In genomic region chr6:1871936-1872335, GRCh38 we compare ENCODE assay signal across 15 cellular contexts.
DNase-seq lines count a peak whose midpoint lies in the region; ATAC-seq, FAIRE-seq and TF ChIP-seq lines count a peak whose summit lies in the region.
"Had no signal": no experiment of that assay in that cellular context is flagged by ENCODE, and none has a peak within 500 bp of the region (broad histone marks: within the 10 kb centered on the region; RNA-seq: fewer than 3 reads in every experiment).

No MANE protein-coding gene starts in this region.

- ATAC-seq in GM21515 (IDR thresholded peaks at IDR 0.05; ENCODE audit: unreplicated experiment) = no peak
- ATAC-seq: CD8-positive, alpha-beta T cell; stimulated activated naive CD8-positive, alpha-beta T cell treated with anti-CD3 and anti-CD28 coated beads, Interleukin-15, Interleukin-2, amounts not matched to agents 100 U/mL and 50 U/mL, for 24 hours had no signal

- H3K4ac ChIP-seq in H1 (replicated peaks; ENCODE audit: insufficient read length, low read depth, low read length) = no peak overlapping the region
- no peak overlapping the region for H3K4ac ChIP-seq in mesendoderm (ENCODE audit: low read depth, low read length)

- DNase-seq in H1 (ENCODE audit: low read depth in 1 of 2, low spot score in 2 of 2) (no peak), mesendoderm (peak; percentile 40), superior temporal gyrus (ENCODE audit: extremely low spot score) (peak; percentile 81), NCI-H1930 (lab: John Stamatoyannopoulos, UW) (no peak), osteoblast (ENCODE audit: insufficient read length, low spot score, missing footprints) (no peak)
- DNase-seq: activated naive CD4-positive, alpha-beta T cell treated with anti-CD3 and anti-CD28 coated beads for 36 hours; CD8-positive, alpha-beta T cell; NCI-H774; SHP77 treated with DMSO at 0.1 percent for 48 hours; stimulated activated naive CD8-positive, alpha-beta T cell treated with anti-CD3 and anti-CD28 coated beads, Interleukin-15, Interleukin-2, amounts not matched to agents 100 U/mL and 50 U/mL, for 24 hours had no signal

- TF ChIP-seq POLR2A in H1 (IDR thresholded peaks at IDR 0.05; ENCODE audit: control extremely low read depth in 1 of 2, low read depth in 2 of 2, low read length in 2 of 2) = no peak

- FAIRE-seq in H1 (lab: Jason Lieb, UNC) = no peak
- FAIRE-seq: TTC549 had no signal

- H4K5ac ChIP-seq in H1 (ENCODE audit: insufficient read length, low read depth, low read length) (no peak overlapping the region), mesendoderm (ENCODE audit: low read length) (no peak overlapping the region)

- CTCF ChIA-PET in H1 (lab: Charles Lee; ENCODE audit: partially characterized antibody) = interaction anchor here (1.5 kb wide), 1 partner anchor 56 kb away, joined by 3 read pairs; no protein-coding TSS in a partner anchor

- H2BK5ac ChIP-seq in H1 (ENCODE audit: low read depth, low read length) = no peak overlapping the region
- H2BK5ac ChIP-seq in mesendoderm (ENCODE audit: low read length) = no peak overlapping the region

- H3K79me2 ChIP-seq in OCI-LY1 (ENCODE audit: insufficient read depth, low read length) (no peaks in the 10 kb centered on the region), H1 (ENCODE audit: control insufficient read depth in 1 of 2, insufficient read depth in 2 of 2, low read length in 2 of 2) (no peaks in the 10 kb centered on the region), mesendoderm (ENCODE audit: control insufficient read depth, insufficient read depth, low read length) (no peaks in the 10 kb centered on the region), osteoblast (ENCODE audit: insufficient read depth, low read length) (no peaks in the 10 kb centered on the region)

- TF ChIP-seq EP300 in H1 (IDR thresholded peaks at IDR 0.05; ENCODE audit: borderline replicate concordance in 1 of 2, low read depth in 2 of 2, low read length in 2 of 2) = no peak

- no peaks in the 10 kb centered on the region for H3K9me3 ChIP-seq in OCI-LY1 (ENCODE audit: low read length)
- no peaks in the 10 kb centered on the region for H3K9me3 ChIP-seq in H1 (ENCODE audit: insufficient read depth in 2 of 2, low read depth in 1 of 2, low read length in 1 of 2)
- no peaks in the 10 kb centered on the region for H3K9me3 ChIP-seq in osteoblast (ENCODE audit: low read depth, low read length)

- peaks cover 14% of the 10 kb centered on the region; the same call in 1 of the 2 replicates for H3F3A ChIP-seq in OCI-LY1 (ENCODE audit: insufficient read depth, low read length)

- H3K9me2 ChIP-seq in OCI-LY1 (ENCODE audit: low read depth, low read length) = no peaks in the 10 kb centered on the region

- H2BK15ac ChIP-seq in H1 (ENCODE audit: low read length) (no peak overlapping the region), mesendoderm (replicated peaks; ENCODE audit: low read depth) (no peak overlapping the region)

- H3K27ac ChIP-seq in OCI-LY1 (ENCODE audit: low read depth, low read length, poor library complexity, severe bottlenecking) (peak overlapping the region; percentile 99), H1 (ENCODE audit: low read depth, low read length) (no peak overlapping the region), mesendoderm (ENCODE audit: low read depth, low read length) (no peak overlapping the region), osteoblast (ENCODE audit: low read depth, low read length) (no peak overlapping the region)
- H3K27ac ChIP-seq: epithelial cell of prostate, KMS-11 had no signal

- H4K20me1 ChIP-seq in OCI-LY1 (ENCODE audit: insufficient read depth, low read length) (no peaks in the 10 kb centered on the region), H1 (replicated peaks in 1 of 2; ENCODE audit: control insufficient read depth in 1 of 2, insufficient read depth in 2 of 2, low read length in 2 of 2) (no peaks in the 10 kb centered on the region), osteoblast (ENCODE audit: insufficient read depth, low read length) (no peaks in the 10 kb centered on the region)

- TF ChIP-seq CTCF in OCI-LY1 (IDR thresholded peaks at IDR 0.05; ENCODE audit: low read length) (no peak), H1 (IDR thresholded peaks at IDR 0.05; ENCODE audit: control extremely low read depth in 1 of 3, insufficient read depth in 1 of 3, low read depth in 1 of 3, low read length in 3 of 3) (no peak), osteoblast (IDR thresholded peaks at IDR 0.05; ENCODE audit: extremely low read depth, low read depth, low read length) (no peak)

- H4K91ac ChIP-seq in H1 (replicated peaks; ENCODE audit: insufficient read length, low read length) = no peak overlapping the region

- H3K56ac ChIP-seq in H1 (replicated peaks; ENCODE audit: insufficient read length, low read depth, low read length) (no peak overlapping the region), mesendoderm (ENCODE audit: low read length) (no peak overlapping the region)

- no peak for TF ChIP-seq RAD21 in H1 (IDR thresholded peaks at IDR 0.05 in 1 of 2, conservative IDR thresholded peaks at IDR 0.05 in 1 of 2; ENCODE audit: low read depth in 2 of 2, low read length in 2 of 2)

- no peak overlapping the region for H3K14ac ChIP-seq in H1 (ENCODE audit: insufficient read length)

- no peak overlapping the region for H4K8ac ChIP-seq in H1 (ENCODE audit: extremely low read depth, insufficient read depth, low read length)
- H4K8ac ChIP-seq in mesendoderm (ENCODE audit: low read depth, low read length) = no peak overlapping the region

- H3K4me2 ChIP-seq in OCI-LY1 (ENCODE audit: low read length) (peak overlapping the region; percentile 76), H1 (ENCODE audit: insufficient read depth in 1 of 2, low read depth in 2 of 2, low read length in 2 of 2) (no peak overlapping the region), mesendoderm (ENCODE audit: low read length) (no peak overlapping the region), osteoblast (ENCODE audit: insufficient read depth, low read length) (no peak overlapping the region)
- H3K4me2 ChIP-seq: KMS-11 had no signal

- H3K27me3 ChIP-seq in OCI-LY1 (ENCODE audit: insufficient read depth, low read length) (no peaks in the 10 kb centered on the region), H1 (replicated peaks in 1 of 4; ENCODE audit: control insufficient read depth in 3 of 4, extremely low read depth in 1 of 4, insufficient read depth in 3 of 4, low read length in 3 of 4) (no peaks in the 10 kb centered on the region), mesendoderm (ENCODE audit: insufficient read depth, low read length, poor library complexity) (no peaks in the 10 kb centered on the region), osteoblast (ENCODE audit: insufficient read depth, low read length) (no peaks in the 10 kb centered on the region)

- H3K23ac ChIP-seq in H1 (ENCODE audit: insufficient read length) (no peak overlapping the region), mesendoderm (ENCODE audit: low read length) (no peak overlapping the region)

- H2AFZ ChIP-seq in OCI-LY1 (ENCODE audit: low read length) (no peak overlapping the region), H1 (ENCODE audit: low read length) (no peak overlapping the region), osteoblast (ENCODE audit: low read length) (no peak overlapping the region)

- H2AK5ac ChIP-seq in H1 (ENCODE audit: low read depth, low read length) = no peak overlapping the region
- H2AK5ac ChIP-seq in mesendoderm (ENCODE audit: low read length) = no peak overlapping the region

- H3K18ac ChIP-seq in H1 (ENCODE audit: extremely low read depth, low read length) = no peak overlapping the region
- no peak overlapping the region for H3K18ac ChIP-seq in mesendoderm (ENCODE audit: low read length)

- H3K36me3 ChIP-seq in OCI-LY1 (ENCODE audit: insufficient read depth, low read length) (no peaks in the 10 kb centered on the region), H1 (ENCODE audit: control insufficient read depth in 2 of 4, insufficient read depth in 4 of 4, low read length in 3 of 4) (no peaks in the 10 kb centered on the region), mesendoderm (ENCODE audit: control insufficient read depth, insufficient read depth, low read length) (no peaks in the 10 kb centered on the region), osteoblast (ENCODE audit: insufficient read depth, low read length) (no peaks in the 10 kb centered on the region)

- 81% methylated on average over 5 of the region's 5 CpGs; no CpG with 5 or more reads in 1 of the 2 experiments for WGBS in H1 (ENCODE audit: extremely low coverage in 1 of 2, insufficient coverage in 1 of 2, insufficient read length in 1 of 2, insufficient replicate concordance in 2 of 2, low coverage in 1 of 2, low lambda C conversion rate in 2 of 2, missing lambda C conversion rate in 1 of 2), 2 experiments
- WGBS in mesendoderm (ENCODE audit: extremely low coverage, insufficient coverage, low lambda C conversion rate) = no CpG with 5 or more reads among the region's 5 CpGs

- H2BK120ac ChIP-seq in H1 (replicated peaks; ENCODE audit: low read depth, low read length) (no peak overlapping the region), mesendoderm (ENCODE audit: low read depth, low read length) (no peak overlapping the region)

- H3K4me1 ChIP-seq in OCI-LY1 (ENCODE audit: insufficient read depth, low read length, severe bottlenecking) (peaks cover 75% of the 10 kb centered on the region), H1 (replicated peaks in 1 of 4; ENCODE audit: control insufficient read depth in 3 of 4, insufficient read depth in 4 of 4, low read length in 3 of 4) (peaks cover 4 to 17% (median 15%) of the 10 kb centered on the region in 4 experiments; a peak in 6 of 7 replicates), mesendoderm (ENCODE audit: control insufficient read depth, low read depth, low read length) (peaks cover 10% of the 10 kb centered on the region), osteoblast (ENCODE audit: insufficient read depth, low read length) (no peaks in the 10 kb centered on the region)

- H3K4me3 ChIP-seq in OCI-LY1 (ENCODE audit: low read depth, low read length, poor library complexity, severe bottlenecking) (no peak overlapping the region), H1 (ENCODE audit: extremely low read depth in 1 of 4, insufficient read depth in 2 of 4, low read depth in 3 of 4, low read length in 4 of 4) (no peak overlapping the region), mesendoderm (ENCODE audit: low read length) (no peak overlapping the region), osteoblast (ENCODE audit: insufficient read depth, low read length) (no peak overlapping the region)

- POLR2A ChIA-PET in H1 (lab: Charles Lee; ENCODE audit: partially characterized antibody) = no interaction called here

- H3K23me2 ChIP-seq in H1 (ENCODE audit: low read depth, low read length) = no peaks in the 10 kb centered on the region; the same call in 1 of the 2 replicates

- H2BK12ac ChIP-seq in H1 (ENCODE audit: low read depth, low read length) = no peak overlapping the region

- H3K79me1 ChIP-seq in H1 (ENCODE audit: low read depth, low read length) (no peaks in the 10 kb centered on the region; the same call in 1 of the 2 replicates), mesendoderm (ENCODE audit: low read length) (no peaks in the 10 kb centered on the region)

- no peak overlapping the region for H2BK20ac ChIP-seq in H1 (ENCODE audit: low read length)

- H3K9ac ChIP-seq in OCI-LY1 (ENCODE audit: low read length) (peak overlapping the region; percentile 93), H1 (replicated peaks in 1 of 4; ENCODE audit: extremely low read depth in 1 of 4, low read depth in 3 of 4, low read length in 3 of 4) (no peak overlapping the region), mesendoderm (ENCODE audit: low read length) (no peak overlapping the region)
- H3K9ac ChIP-seq: KMS-11 had no signal

Comparison
In these comparisons a context has a peak if more than half of its experiments do, and no peak if none do; other contexts are left out.
1. DNase-seq: peak in mesendoderm (single experiment) and superior temporal gyrus (single experiment); none in H1 (0 of 2), NCI-H1930 (0 of 2) and osteoblast (single experiment).